Comparison of ENCODE assay signal across 8 cellular contexts in the genomic region with DNA sequence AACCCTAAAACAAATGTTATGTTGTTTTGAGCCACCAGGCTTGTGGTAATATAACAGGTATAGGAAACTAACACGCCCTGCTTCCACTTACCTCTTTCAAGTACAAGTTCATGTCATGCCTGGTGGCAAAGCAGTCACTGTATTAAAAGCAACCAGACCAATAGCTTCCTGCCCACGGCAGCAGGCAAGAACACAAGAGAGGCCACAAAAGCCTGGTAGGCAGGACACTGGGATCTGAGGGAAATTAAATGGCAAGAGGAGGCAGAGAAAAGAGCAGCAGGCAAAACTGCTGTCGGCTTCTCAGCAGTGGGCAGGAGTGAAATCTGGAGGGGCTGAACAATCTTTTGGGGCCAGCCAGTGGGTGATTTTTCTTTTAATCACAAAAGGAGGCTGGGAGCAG. TPM values are rescaled to one million over a fixed set of nuclear protein-coding genes. Genes with fewer than 3 reads are reported as not detected.
DNase-seq lines count a peak whose midpoint lies in the region; ATAC-seq and TF ChIP-seq lines count a peak whose summit lies in the region.

No MANE protein-coding gene starts in this region.

- H3K79me2 ChIP-seq in SK-N-SH (ENCODE audit: insufficient read depth) = peaks cover 70% of the 10 kb centered on the region

- H3K9me3 Mint-ChIP-seq in activated CD4-positive, alpha-beta T cell treated with anti-CD3 and anti-CD28 coated beads, Interleukin-2, amount 10 ng/mL, durations not matched to agents 7 days and 5 days = no peaks in the 10 kb centered on the region

- H3K27ac ChIP-seq in SK-N-SH (ENCODE audit: low read depth in 2 of 2, low read length in 1 of 2) (no peak overlapping the region), esophagus squamous epithelium (peak overlapping the region; percentile 89 to 99 (median 96))

- no peak overlapping the region for H3K4me3 ChIP-seq in SK-N-SH (ENCODE audit: low read depth in 2 of 2, low read length in 1 of 2)
- peak overlapping the region; percentile 75 to 100 (median 100) for H3K4me3 ChIP-seq in esophagus squamous epithelium

- peaks cover 15% of the 10 kb centered on the region for H3F3A ChIP-seq in SK-N-SH (replicated peaks; ENCODE audit: insufficient read depth)

- peak overlapping the region; percentile 95 for H3K27ac Mint-ChIP-seq in activated CD4-positive, alpha-beta T cell treated with anti-CD3 and anti-CD28 coated beads, Interleukin-2, amount 10 ng/mL, durations not matched to agents 7 days and 5 days

- peak overlapping the region; percentile 84; the same call in 1 of the 2 replicates for H3K4me2 ChIP-seq in SK-N-SH

- H3K36me3 ChIP-seq in SK-N-SH (replicated peaks in 1 of 2; ENCODE audit: control insufficient read depth in 1 of 2, insufficient read depth in 2 of 2, low read length in 1 of 2) (no peaks in the 10 kb centered on the region), esophagus squamous epithelium (no peaks in the 10 kb centered on the region)

- ATAC-seq in SK-N-SH treated with all-trans-retinoic acid at 6 μM for 48 hours = no peak

- H3K27me3 ChIP-seq in SK-N-SH (ENCODE audit: insufficient read depth) (no peaks in the 10 kb centered on the region), esophagus squamous epithelium (no peaks in the 10 kb centered on the region)

- H3K9ac ChIP-seq in SK-N-SH = no peak overlapping the region

- peak in 2 of 4 donors; percentile 33 to 61 for TF ChIP-seq POLR2A in esophagus squamous epithelium (IDR thresholded peaks at IDR 0.05)

- H3K36me3 Mint-ChIP-seq in activated CD4-positive, alpha-beta T cell treated with anti-CD3 and anti-CD28 coated beads, Interleukin-2, amount 10 ng/mL, durations not matched to agents 7 days and 5 days (ENCODE audit: low read depth) = peaks cover 28% of the 10 kb centered on the region

- POLR2A ChIA-PET in SK-N-SH (lab: Yijun Ruan, JAX) = no interaction called here
- POLR2A ChIA-PET in activated CD4-positive, alpha-beta T cell treated with anti-CD3 and anti-CD28 coated beads, Interleukin-2, amount 10 ng/mL, durations not matched to agents 7 days and 5 days (lab: Charles Lee) = interaction anchor here (1.0 kb wide), 2 partner anchors 9 to 60 kb away, joined by 3 read pairs; a partner anchor contains a TSS

- no peak overlapping the region for H2AFZ ChIP-seq in SK-N-SH (ENCODE audit: low read depth)

- peaks cover 0 to 5% of the 10 kb centered on the region in 2 experiments; a peak in 1 of 4 replicates for H3K4me1 ChIP-seq in SK-N-SH (ENCODE audit: control insufficient read depth in 1 of 2, insufficient read depth in 2 of 2, low read depth in 1 of 2, low read length in 1 of 2)
- peaks cover 29 to 86% (median 38%) of the 10 kb centered on the region in 3 donors for H3K4me1 ChIP-seq in esophagus squamous epithelium

- H3K9me3 ChIP-seq in SK-N-SH (no peaks in the 10 kb centered on the region), esophagus squamous epithelium (no peaks in the 10 kb centered on the region)

- intact Hi-C loops in esophagus squamous epithelium (cut with DNase I) = no loop called here

- H3K27me3 Mint-ChIP-seq in activated CD4-positive, alpha-beta T cell treated with anti-CD3 and anti-CD28 coated beads, Interleukin-2, amount 10 ng/mL, durations not matched to agents 7 days and 5 days = no peaks in the 10 kb centered on the region

- TF ChIP-seq RAD21 in SK-N-SH (IDR thresholded peaks at IDR 0.05; ENCODE audit: low read length) = no peak

- H3K4me3 Mint-ChIP-seq in activated CD4-positive, alpha-beta T cell treated with anti-CD3 and anti-CD28 coated beads, Interleukin-2, amount 10 ng/mL, durations not matched to agents 7 days and 5 days = peak overlapping the region; percentile 79

- 86% methylated on average over 3 of the region's 3 CpGs for WGBS in SK-N-SH (ENCODE audit: low lambda C conversion rate)
- WGBS in esophagus squamous epithelium, 2 donors = 14 to 25% methylated on average over 3 of the region's 3 CpGs

- TF ChIP-seq CTCF in SK-N-SH (IDR thresholded peaks at IDR 0.05) = no peak
- peak in 3 of 6 experiments; percentile 24 to 44 (median 41) for TF ChIP-seq CTCF in esophagus squamous epithelium (IDR thresholded peaks at IDR 0.05)

- H3K4me1 Mint-ChIP-seq in activated CD4-positive, alpha-beta T cell treated with anti-CD3 and anti-CD28 coated beads, Interleukin-2, amount 10 ng/mL, durations not matched to agents 7 days and 5 days = peaks cover 50% of the 10 kb centered on the region

- TF ChIP-seq EP300 in SK-N-SH (IDR thresholded peaks at IDR 0.05; ENCODE audit: borderline replicate concordance in 1 of 2, low read depth in 1 of 2, low read length in 1 of 2) = no peak

- no peak for DNase-seq in SK-N-SH
- peak; percentile 85 for DNase-seq in activated CD4-positive, alpha-beta T cell treated with anti-CD3 and anti-CD28 coated beads, Interleukin-2, amount 10 ng/mL, durations not matched to agents 7 days and 5 days
- no peak for DNase-seq in esophagus squamous epithelium (lab: John Stamatoyannopoulos, UW)
- DNase-seq in superior temporal gyrus (ENCODE audit: extremely low spot score) = peak; percentile 21
- no peak for DNase-seq in LoVo (ENCODE audit: low spot score)
- DNase-seq in HuH-7 (ENCODE audit: low spot score) = no peak
- no peak for DNase-seq in NCI-H146 treated with DMSO at 0.1 percent for 48 hours (lab: John Stamatoyannopoulos, UW; ENCODE audit: unreplicated experiment)

- no peaks in the 10 kb centered on the region for H3K9me2 ChIP-seq in SK-N-SH

- CTCF ChIA-PET in SK-N-SH (lab: Yijun Ruan, JAX) = interaction anchor here (1.1 to 1.7 kb wide), 3 partner anchors 19 to 283 kb away, joined by 3 to 8 read pairs (median 4); no protein-coding TSS in a partner anchor
- CTCF ChIA-PET in activated CD4-positive, alpha-beta T cell treated with anti-CD3 and anti-CD28 coated beads, Interleukin-2, amount 10 ng/mL, durations not matched to agents 7 days and 5 days (lab: Charles Lee) = interaction anchor here (0.7 to 1.3 kb wide), 6 partner anchors 8 to 206 kb away, joined by 3 to 7 read pairs (median 4); no protein-coding TSS in a partner anchor

- H4K20me1 ChIP-seq in SK-N-SH (ENCODE audit: insufficient read depth) = peaks cover 10% of the 10 kb centered on the region

TF ChIP-seq in SK-N-SH, 30 proteins besides CTCF, POLR2A, EP300 and RAD21 (continues in another document):
- no peak for TF ChIP-seq SIN3A (IDR thresholded peaks at IDR 0.05; ENCODE audit: borderline replicate concordance, low read depth, low read length)
- TF ChIP-seq ELF1 (IDR thresholded peaks at IDR 0.05) = no peak
- no peak for TF ChIP-seq POLR2AphosphoS5 (IDR thresholded peaks at IDR 0.05; ENCODE audit: low read depth, low read length)
- TF ChIP-seq GABPA (IDR thresholded peaks at IDR 0.05; ENCODE audit: low read depth) = no peak
- no peak for TF ChIP-seq RCOR1 (IDR thresholded peaks at IDR 0.05; ENCODE audit: low read length)
- TF ChIP-seq, protein P1, sequence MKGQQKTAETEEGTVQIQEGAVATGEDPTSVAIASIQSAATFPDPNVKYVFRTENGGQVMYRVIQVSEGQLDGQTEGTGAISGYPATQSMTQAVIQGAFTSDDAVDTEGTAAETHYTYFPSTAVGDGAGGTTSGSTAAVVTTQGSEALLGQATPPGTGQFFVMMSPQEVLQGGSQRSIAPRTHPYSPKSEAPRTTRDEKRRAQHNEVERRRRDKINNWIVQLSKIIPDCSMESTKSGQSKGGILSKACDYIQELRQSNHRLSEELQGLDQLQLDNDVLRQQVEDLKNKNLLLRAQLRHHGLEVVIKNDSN (IDR thresholded peaks at IDR 0.05; ENCODE audit: borderline replicate concordance, low read depth) = no peak
- TF ChIP-seq JUND (IDR thresholded peaks at IDR 0.05) = no peak
- no peak for TF ChIP-seq NFIC (IDR thresholded peaks at IDR 0.05; ENCODE audit: borderline replicate concordance)

TF ChIP-seq in SK-N-SH treated with all-trans-retinoic acid at 6 μM for 48 hours, 23 proteins besides CTCF, POLR2A, EP300 and RAD21:
- TF ChIP-seq RARB (CRISPR knock-in tag; IDR thresholded peaks at IDR 0.05) (no peak), ZFP30 (CRISPR knock-in tag; IDR thresholded peaks at IDR 0.05) (no peak), OSR1 (CRISPR knock-in tag; IDR thresholded peaks at IDR 0.05) (no peak), PPARA (CRISPR knock-in tag; IDR thresholded peaks at IDR 0.05; ENCODE audit: borderline replicate concordance) (no peak)
TF ChIP-seq in SK-N-SH treated with all-trans-retinoic acid at 6 μM for 48 hours: peak in this region for 0.

RNA-seq across cellular contexts. Expression of a gene that starts 2.2 kb away (rescaled TPM):
- polyA plus RNA-seq in SK-N-SH (2012; rRNA removed) = 23.8 and 24.8 TPM in 2 replicates
- polyA plus RNA-seq in SK-N-SH (2012; cell fraction: cytosol; rRNA removed) = 16.9 and 20.7 TPM in 2 replicates
- polyA plus RNA-seq in SK-N-SH (2012; cell fraction: nucleus; rRNA removed) = 77.4 and 80.9 TPM in 2 replicates
- 100 to 1,000 TPM; 244 to 251 TPM for total RNA-seq in activated CD4-positive, alpha-beta T cell treated with anti-CD3 and anti-CD28 coated beads, Interleukin-2, amount 10 ng/mL, durations not matched to agents 7 days and 5 days
- 10 to 100 TPM; 42.1 to 86.7 (median 67.5) TPM for total RNA-seq in esophagus squamous epithelium

Comparison
In these comparisons a context has a peak if more than half of its experiments do, and no peak if none do; other contexts are left out.
1. DNase-seq: peak in activated CD4-positive, alpha-beta T cell treated with anti-CD3 and anti-CD28 coated beads, Interleukin-2, amount 10 ng/mL, durations not matched to agents 7 days and 5 days (single experiment) and superior temporal gyrus (single experiment); none in SK-N-SH (single experiment), esophagus squamous epithelium (single experiment), LoVo (single experiment), HuH-7 (single experiment) and NCI-H146 treated with DMSO at 0.1 percent for 48 hours (single experiment).
2. H3K27ac ChIP-seq: peak in esophagus squamous epithelium (4 of 4); none in SK-N-SH (0 of 2).
3. H3K4me3 ChIP-seq: peak in esophagus squamous epithelium (4 of 4); none in SK-N-SH (0 of 2).